ENCODE assay signal across 13 cellular contexts in genomic region chr5:112036206-112036605, GRCh38.
"Had no signal": no experiment of that assay in that cellular context is flagged by ENCODE, and none has a peak within 500 bp of the region (broad histone marks: within the 10 kb centered on the region; RNA-seq: fewer than 3 reads in every experiment).

No MANE protein-coding gene starts in this region.

- H3K36me3 Mint-ChIP-seq: activated naive CD4-positive, alpha-beta T cell treated with anti-CD3 and anti-CD28 coated beads, Interleukin-2, amount 50 U/mL, for 72 hours; immature natural killer cell; memory B cell; stimulated activated naive B cell treated with anti-CD40 and anti-IgM and Interleukin-4, amounts not matched to agents 10 μg/mL and 1 μg/mL and 100 μg/mL, for 72 hours had no signal

- DNase-seq: activated CD4-positive, alpha-beta T cell treated with anti-CD3 and anti-CD28 coated beads, Interleukin-2, amount 50 U/mL, for 4 hours; activated gamma-delta T cell; adrenal gland; effector CD4-positive, alpha-beta T cell; immature natural killer cell; kidney glomerular epithelial cell; left ventricle myocardium inferior; occipital lobe; retina; stimulated activated naive B cell treated with anti-CD40 and anti-IgM and Interleukin-4, amounts not matched to agents 10 μg/mL and 1 μg/mL and 100 μg/mL, for 72 hours; thyroid gland had no signal

- H3K27ac Mint-ChIP-seq: activated naive CD4-positive, alpha-beta T cell treated with anti-CD3 and anti-CD28 coated beads, Interleukin-2, amount 50 U/mL, for 72 hours; immature natural killer cell; memory B cell; stimulated activated naive B cell treated with anti-CD40 and anti-IgM and Interleukin-4, amounts not matched to agents 10 μg/mL and 1 μg/mL and 100 μg/mL, for 72 hours had no signal

- ATAC-seq: activated naive CD4-positive, alpha-beta T cell treated with anti-CD3 and anti-CD28 coated beads, Interleukin-2, amount 50 U/mL, for 72 hours; stimulated activated naive B cell treated with anti-CD40 and anti-IgM and Interleukin-4, amounts not matched to agents 10 μg/mL and 1 μg/mL and 100 μg/mL, for 72 hours had no signal

- H3K27me3 Mint-ChIP-seq: memory B cell; stimulated activated naive B cell treated with anti-CD40 and anti-IgM and Interleukin-4, amounts not matched to agents 10 μg/mL and 1 μg/mL and 100 μg/mL, for 72 hours had no signal

- H3K36me3 ChIP-seq: adrenal gland, left ventricle myocardium inferior, thyroid gland had no signal

- H3K27me3 ChIP-seq: adrenal gland, thyroid gland had no signal

- H3K4me3 Mint-ChIP-seq: immature natural killer cell; memory B cell; stimulated activated naive B cell treated with anti-CD40 and anti-IgM and Interleukin-4, amounts not matched to agents 10 μg/mL and 1 μg/mL and 100 μg/mL, for 72 hours had no signal

- H3K4me3 ChIP-seq: adrenal gland, left ventricle myocardium inferior, thyroid gland had no signal

- H3K4me1 Mint-ChIP-seq: immature natural killer cell; memory B cell; stimulated activated naive B cell treated with anti-CD40 and anti-IgM and Interleukin-4, amounts not matched to agents 10 μg/mL and 1 μg/mL and 100 μg/mL, for 72 hours had no signal

- H3K4me1 ChIP-seq: adrenal gland, left ventricle myocardium inferior, thyroid gland had no signal

- H3K9me3 ChIP-seq: adrenal gland, thyroid gland had no signal

- H3K27ac ChIP-seq: adrenal gland, left ventricle myocardium inferior, thyroid gland had no signal
